In the genomic region with DNA sequence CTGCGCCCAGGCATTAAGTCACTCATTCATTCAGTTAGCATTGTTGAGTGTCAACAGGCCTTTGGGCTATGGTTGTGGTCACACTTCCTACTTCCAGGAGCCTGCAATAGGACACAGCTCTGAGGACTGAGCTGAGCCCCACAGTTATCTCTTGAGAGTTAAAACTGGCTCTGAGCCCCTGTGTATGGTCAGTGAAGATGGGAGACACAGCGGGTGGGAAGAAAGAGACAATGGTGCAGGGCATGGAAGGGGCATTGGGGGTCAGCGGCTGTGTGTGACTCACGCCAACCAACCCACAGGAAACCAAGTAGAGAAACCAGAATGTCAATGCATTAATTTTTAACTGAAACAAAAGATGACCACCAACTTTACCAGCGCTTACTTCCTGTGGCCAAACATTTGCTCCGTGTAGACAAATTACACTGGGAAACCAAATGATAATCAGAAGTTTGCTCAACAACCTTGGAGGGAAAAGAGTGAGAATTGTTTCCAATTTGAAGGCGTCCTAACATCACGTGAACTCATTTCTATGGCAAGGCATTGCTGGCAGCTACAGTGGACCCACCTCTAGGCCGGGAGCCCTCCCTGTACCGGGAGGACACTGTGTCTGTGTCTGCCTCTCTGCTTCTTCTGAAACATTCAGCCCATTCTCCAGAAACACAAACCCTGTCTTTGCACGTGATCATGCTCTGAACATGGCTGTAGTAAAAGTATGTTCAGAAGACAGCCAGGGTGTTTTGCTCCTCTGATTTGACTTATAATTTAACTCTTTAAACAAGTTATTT, we compare ENCODE assay signal across 15 cellular contexts.
A peak's percentile ranks its signal among the peaks of the same experiment; 100 is the strongest.
DNase-seq lines count a peak whose midpoint lies in the region; ATAC-seq and TF ChIP-seq lines count a peak whose summit lies in the region.
"Had no signal": no experiment of that assay in that cellular context is flagged by ENCODE, and none has a peak within 500 bp of the region (broad histone marks: within the 10 kb centered on the region; RNA-seq: fewer than 3 reads in every experiment).

No MANE protein-coding gene starts in this region.

- DNase-seq in HL-60 (ENCODE audit: low read depth in 1 of 2, low spot score in 1 of 2) (no peak), kidney glomerular epithelial cell (lab: John Stamatoyannopoulos, UW) (peak; percentile 57), amniotic stem cell (lab: John Stamatoyannopoulos, UW) (no peak), NCI-H2029 treated with DMSO at 0.1 percent for 48 hours (lab: John Stamatoyannopoulos, UW) (no peak), GM10266 (ENCODE audit: extremely low spot score) (no peak)
- DNase-seq: activated CD4-positive, alpha-beta T cell treated with anti-CD3 and anti-CD28 coated beads for 1 hour; activated naive CD4-positive, alpha-beta T cell treated with Interleukin-2 at 50 U/mL for 16 hours; kidney; NCI-H1105; NCI-H526 treated with DMSO at 0.1 percent for 48 hours; SJCRH30 had no signal

- no peak overlapping the region for H3K4me3 ChIP-seq in HL-60 (replicated peaks; ENCODE audit: insufficient read depth, low read length)
- H3K4me3 ChIP-seq: coronary artery, SJCRH30 had no signal

- no peaks in the 10 kb centered on the region for H3K27me3 ChIP-seq in HL-60 (ENCODE audit: insufficient read depth, poor library complexity, severe bottlenecking)

- no peak for TF ChIP-seq CTCF in HL-60 (IDR thresholded peaks at IDR 0.05; ENCODE audit: insufficient read depth, low read length)
- TF ChIP-seq CTCF in GM10266 (IDR thresholded peaks at IDR 0.05; ENCODE audit: control insufficient read depth, insufficient read depth, low read depth, missing control alignments), result no peak

- H3K27ac ChIP-seq in HL-60 (replicated peaks), result 0 out of 2 replicates have a peak overlapping the region, but pooled peaks have one; percentile 10
- H3K27ac ChIP-seq: coronary artery, SJCRH30 had no signal

- ATAC-seq in GM18498 (IDR thresholded peaks at IDR 0.05; ENCODE audit: unreplicated experiment) (peak; percentile 66), GM21381 (IDR thresholded peaks at IDR 0.05; ENCODE audit: unreplicated experiment) (peak; percentile 58), HG02571 (IDR thresholded peaks at IDR 0.05; ENCODE audit: unreplicated experiment) (no peak)
